1 cellular context compared by ENCODE assay signal in genomic region chr17:752002-752619, GRCh38.
TF ChIP-seq lines count a peak whose summit lies in the region.

GEMIN4 (minus strand) TSS chr17:752264; CDS start chr17:752142, 122 bp downstream.

TF ChIP-seq in HepG2, 621 proteins besides CTCF, POLR2A, EP300 and RAD21 (continued from another document and continues in another):
- TF ChIP-seq, protein P1, sequence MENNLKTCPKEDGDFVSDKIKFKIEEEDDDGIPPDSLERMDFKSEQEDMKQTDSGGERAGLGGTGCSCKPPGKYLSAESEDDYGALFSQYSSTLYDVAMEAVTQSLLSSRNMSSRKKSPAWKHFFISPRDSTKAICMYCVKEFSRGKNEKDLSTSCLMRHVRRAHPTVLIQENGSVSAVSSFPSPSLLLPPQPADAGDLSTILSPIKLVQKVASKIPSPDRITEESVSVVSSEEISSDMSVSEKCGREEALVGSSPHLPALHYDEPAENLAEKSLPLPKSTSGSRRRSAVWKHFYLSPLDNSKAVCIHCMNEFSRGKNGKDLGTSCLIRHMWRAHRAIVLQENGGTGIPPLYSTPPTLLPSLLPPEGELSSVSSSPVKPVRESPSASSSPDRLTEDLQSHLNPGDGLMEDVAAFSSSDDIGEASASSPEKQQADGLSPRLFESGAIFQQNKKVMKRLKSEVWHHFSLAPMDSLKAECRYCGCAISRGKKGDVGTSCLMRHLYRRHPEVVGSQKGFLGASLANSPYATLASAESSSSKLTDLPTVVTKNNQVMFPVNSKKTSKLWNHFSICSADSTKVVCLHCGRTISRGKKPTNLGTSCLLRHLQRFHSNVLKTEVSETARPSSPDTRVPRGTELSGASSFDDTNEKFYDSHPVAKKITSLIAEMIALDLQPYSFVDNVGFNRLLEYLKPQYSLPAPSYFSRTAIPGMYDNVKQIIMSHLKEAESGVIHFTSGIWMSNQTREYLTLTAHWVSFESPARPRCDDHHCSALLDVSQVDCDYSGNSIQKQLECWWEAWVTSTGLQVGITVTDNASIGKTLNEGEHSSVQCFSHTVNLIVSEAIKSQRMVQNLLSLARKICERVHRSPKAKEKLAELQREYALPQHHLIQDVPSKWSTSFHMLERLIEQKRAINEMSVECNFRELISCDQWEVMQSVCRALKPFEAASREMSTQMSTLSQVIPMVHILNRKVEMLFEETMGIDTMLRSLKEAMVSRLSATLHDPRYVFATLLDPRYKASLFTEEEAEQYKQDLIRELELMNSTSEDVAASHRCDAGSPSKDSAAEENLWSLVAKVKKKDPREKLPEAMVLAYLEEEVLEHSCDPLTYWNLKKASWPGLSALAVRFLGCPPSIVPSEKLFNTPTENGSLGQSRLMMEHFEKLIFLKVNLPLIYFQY (CRISPR knock-in tag; IDR thresholded peaks at IDR 0.05; ENCODE audit: borderline replicate concordance), result peak; percentile 21; the same call in 1 of the 2 replicates
- no peak for TF ChIP-seq AHR (CRISPR knock-in tag; IDR thresholded peaks at IDR 0.05)
- TF ChIP-seq ARID2 (CRISPR knock-in tag; IDR thresholded peaks at IDR 0.05; ENCODE audit: borderline replicate concordance), result peak; percentile 79
- TF ChIP-seq KLF11 (CRISPR knock-in tag; IDR thresholded peaks at IDR 0.05), result no peak; the same call in 1 of the 2 replicates
- peak; percentile 71 for TF ChIP-seq POGZ (CRISPR knock-in tag; IDR thresholded peaks at IDR 0.05)
- peak; percentile 69; the same call in 1 of the 2 replicates for TF ChIP-seq SALL2 (CRISPR knock-in tag; IDR thresholded peaks at IDR 0.05)
- TF ChIP-seq ZBTB20 (CRISPR knock-in tag; IDR thresholded peaks at IDR 0.05; ENCODE audit: borderline replicate concordance, low read depth), result peak; percentile 50; the same call in 1 of the 2 replicates
- peak; percentile 16; the same call in 1 of the 2 replicates for TF ChIP-seq FOXO1 (CRISPR knock-in tag; IDR thresholded peaks at IDR 0.05)
- no peak; the same call in 1 of the 2 replicates for TF ChIP-seq PRDM10 (CRISPR knock-in tag; IDR thresholded peaks at IDR 0.05; ENCODE audit: low read depth)
- TF ChIP-seq ZSCAN21 (CRISPR knock-in tag; IDR thresholded peaks at IDR 0.05; ENCODE audit: borderline replicate concordance), result peak; percentile 77; the same call in 1 of the 2 replicates
- TF ChIP-seq FUBP1 (CRISPR knock-in tag; IDR thresholded peaks at IDR 0.05; ENCODE audit: borderline replicate concordance), result no peak
- peak; percentile 62; the same call in 1 of the 2 replicates for TF ChIP-seq ZSCAN20 (CRISPR knock-in tag; IDR thresholded peaks at IDR 0.05; ENCODE audit: borderline replicate concordance)
- TF ChIP-seq HNF4A (CRISPR knock-in tag; IDR thresholded peaks at IDR 0.05), result no peak
- peak; percentile 38; the same call in 1 of the 2 replicates for TF ChIP-seq ISL2 (CRISPR knock-in tag; IDR thresholded peaks at IDR 0.05)
- TF ChIP-seq ZNF564 (CRISPR knock-in tag; IDR thresholded peaks at IDR 0.05), result peak; percentile 35; the same call in 1 of the 2 replicates
- TF ChIP-seq ZFP36L1 (CRISPR knock-in tag; IDR thresholded peaks at IDR 0.05), result no peak; the same call in 1 of the 2 replicates
- TF ChIP-seq ARNTL (CRISPR knock-in tag; IDR thresholded peaks at IDR 0.05), result peak; percentile 49; the same call in 1 of the 2 replicates
- TF ChIP-seq RNF2 (conservative IDR thresholded peaks at IDR 0.05; ENCODE audit: low read depth), result 0 out of 2 replicates have a peak, but pooled peaks have one; percentile 76
- peak; percentile 86; the same call in 1 of the 2 replicates for TF ChIP-seq SMYD3 (CRISPR knock-in tag; IDR thresholded peaks at IDR 0.05)
- TF ChIP-seq ZNF839 (CRISPR knock-in tag; IDR thresholded peaks at IDR 0.05; ENCODE audit: borderline replicate concordance), result no peak
- peak; percentile 40; the same call in 1 of the 2 replicates for TF ChIP-seq FOXK1 (CRISPR knock-in tag; IDR thresholded peaks at IDR 0.05; ENCODE audit: borderline replicate concordance, low read depth)
- TF ChIP-seq ZNF414 (CRISPR knock-in tag; IDR thresholded peaks at IDR 0.05), result peak; percentile 39; the same call in 1 of the 2 replicates
- TF ChIP-seq ZNF883 (CRISPR knock-in tag; IDR thresholded peaks at IDR 0.05; ENCODE audit: not compliant biosample characterization), result no peak
- peak; percentile 79; the same call in 1 of the 2 replicates for TF ChIP-seq CHCHD3 (CRISPR knock-in tag; IDR thresholded peaks at IDR 0.05)
- peak; percentile 55; the same call in 1 of the 2 replicates for TF ChIP-seq ZBTB14 (CRISPR knock-in tag; IDR thresholded peaks at IDR 0.05)
- no peak for TF ChIP-seq RNF219 (CRISPR knock-in tag; IDR thresholded peaks at IDR 0.05)
- peak; percentile 38 for TF ChIP-seq TEAD3 (CRISPR knock-in tag; optimal IDR thresholded peaks at IDR 0.05; ENCODE audit: borderline replicate concordance)
- TF ChIP-seq GMEB2 (CRISPR knock-in tag; IDR thresholded peaks at IDR 0.05; ENCODE audit: low read depth), result no peak; the same call in 1 of the 2 replicates
- TF ChIP-seq SOX13 (IDR thresholded peaks at IDR 0.05), result no peak
- peak in 1 of 2 experiments; percentile 28; a peak in 1 of 4 replicates for TF ChIP-seq SOX13 (CRISPR knock-in tag; conservative IDR thresholded peaks at IDR 0.05 in 1 of 2, IDR thresholded peaks at IDR 0.05 in 1 of 2)
- TF ChIP-seq, protein P2, sequence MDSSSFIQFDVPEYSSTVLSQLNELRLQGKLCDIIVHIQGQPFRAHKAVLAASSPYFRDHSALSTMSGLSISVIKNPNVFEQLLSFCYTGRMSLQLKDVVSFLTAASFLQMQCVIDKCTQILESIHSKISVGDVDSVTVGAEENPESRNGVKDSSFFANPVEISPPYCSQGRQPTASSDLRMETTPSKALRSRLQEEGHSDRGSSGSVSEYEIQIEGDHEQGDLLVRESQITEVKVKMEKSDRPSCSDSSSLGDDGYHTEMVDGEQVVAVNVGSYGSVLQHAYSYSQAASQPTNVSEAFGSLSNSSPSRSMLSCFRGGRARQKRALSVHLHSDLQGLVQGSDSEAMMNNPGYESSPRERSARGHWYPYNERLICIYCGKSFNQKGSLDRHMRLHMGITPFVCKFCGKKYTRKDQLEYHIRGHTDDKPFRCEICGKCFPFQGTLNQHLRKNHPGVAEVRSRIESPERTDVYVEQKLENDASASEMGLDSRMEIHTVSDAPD (CRISPR knock-in tag; IDR thresholded peaks at IDR 0.05), result peak; percentile 64; the same call in 1 of the 2 replicates
- no peak for TF ChIP-seq EZH2 (conservative IDR thresholded peaks at IDR 0.05; ENCODE audit: low read depth, low read length)
- TF ChIP-seq JUNB (CRISPR knock-in tag; IDR thresholded peaks at IDR 0.05; ENCODE audit: borderline replicate concordance), result no peak
- no peak for TF ChIP-seq MLXIP (CRISPR knock-in tag; IDR thresholded peaks at IDR 0.05; ENCODE audit: borderline replicate concordance)
- TF ChIP-seq SMAD1 (CRISPR knock-in tag; IDR thresholded peaks at IDR 0.05; ENCODE audit: borderline replicate concordance, low read depth), result 0 out of 2 replicates have a peak, but pooled peaks have one; percentile 30
- 0 out of 2 replicates have a peak, but pooled peaks have one; percentile 64 for TF ChIP-seq MIER3 (CRISPR knock-in tag; IDR thresholded peaks at IDR 0.05; ENCODE audit: borderline replicate concordance)
- no peak for TF ChIP-seq ZNF446 (CRISPR knock-in tag; IDR thresholded peaks at IDR 0.05)
- TF ChIP-seq MXD4 (CRISPR knock-in tag; IDR thresholded peaks at IDR 0.05), result peak; percentile 63; the same call in 1 of the 2 replicates
- peak; percentile 97 for TF ChIP-seq ZFY (CRISPR knock-in tag; IDR thresholded peaks at IDR 0.05)
